10 cellular contexts compared by ENCODE assay signal in the genomic region with DNA sequence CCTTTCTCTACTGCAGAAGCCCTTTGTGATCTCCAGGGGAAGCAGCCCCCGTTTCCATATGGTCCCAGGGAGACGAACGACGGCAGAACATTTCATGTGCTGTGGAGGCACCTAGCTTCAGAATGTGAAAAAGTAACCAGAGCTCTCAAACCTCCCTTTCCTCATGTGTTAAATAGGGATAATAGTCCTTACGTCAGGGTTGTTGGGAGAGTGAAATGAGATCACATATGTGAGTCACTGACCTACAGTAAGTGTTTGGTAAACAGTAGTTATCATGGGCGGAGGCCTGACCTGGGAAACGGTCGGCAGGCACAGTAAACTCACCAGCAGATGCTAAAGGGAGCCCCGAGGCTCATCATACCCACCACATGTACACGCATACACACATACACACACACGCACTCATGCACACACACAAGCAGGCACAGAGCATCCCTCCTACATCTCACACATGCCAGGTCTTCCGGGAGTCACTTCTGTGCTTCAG.
A peak's percentile ranks its signal among the peaks of the same experiment; 100 is the strongest.
DNase-seq lines count a peak whose midpoint lies in the region; ATAC-seq, FAIRE-seq and TF ChIP-seq lines count a peak whose summit lies in the region.
"Had no signal": no experiment of that assay in that cellular context is flagged by ENCODE, and none has a peak within 500 bp of the region (broad histone marks: within the 10 kb centered on the region; RNA-seq: fewer than 3 reads in every experiment).

No MANE protein-coding gene starts in this region.

- FAIRE-seq in H54 (lab: Jason Lieb, UNC), result no peak

- no peak for TF ChIP-seq CTCF in parathyroid adenoma (IDR thresholded peaks at IDR 0.05)

- H3K79me2 ChIP-seq in parathyroid adenoma, result no peaks in the 10 kb centered on the region

- ATAC-seq in HG03457 (IDR thresholded peaks at IDR 0.05; ENCODE audit: unreplicated experiment) (no peak), HG03520 (IDR thresholded peaks at IDR 0.05; ENCODE audit: unreplicated experiment) (no peak)

- DNase-seq in H54 (ENCODE audit: insufficient read length, low spot score), result peak; percentile 50
- peak; percentile 98 for DNase-seq in NCI-H748 (lab: John Stamatoyannopoulos, UW; ENCODE audit: unreplicated experiment)
- peak; percentile 64 for DNase-seq in epithelial cell of prostate (ENCODE audit: low read depth, low spot score)
- DNase-seq in NCI-H1105 (lab: John Stamatoyannopoulos, UW), result no peak
- no peak for DNase-seq in NCI-H1048 (lab: John Stamatoyannopoulos, UW)
- DNase-seq: activated CD8-positive, alpha-beta memory T cell treated with anti-CD3 and anti-CD28 coated beads, Interleukin-2, amount 50 U/mL, for 48 hours; sigmoid colon had no signal

- no peak overlapping the region for H3K9ac ChIP-seq in parathyroid adenoma

- no peaks in the 10 kb centered on the region for H3K36me3 ChIP-seq in parathyroid adenoma (ENCODE audit: control insufficient read depth, insufficient read depth, low read length)
- H3K36me3 ChIP-seq: sigmoid colon had no signal

- no peak overlapping the region for H2AFZ ChIP-seq in parathyroid adenoma

- H3K9me3 ChIP-seq in parathyroid adenoma (ENCODE audit: control insufficient read depth, low read length), result no peaks in the 10 kb centered on the region
- H3K9me3 ChIP-seq: sigmoid colon had no signal

- no peak overlapping the region for H3K4me3 ChIP-seq in parathyroid adenoma (ENCODE audit: low read depth, low read length)
- H3K4me3 ChIP-seq: sigmoid colon had no signal

- no peak overlapping the region for H3K4me2 ChIP-seq in parathyroid adenoma (ENCODE audit: low read length)

- H3K27ac ChIP-seq in epithelial cell of prostate (no peak overlapping the region), parathyroid adenoma (peak overlapping the region; percentile 2)
- H3K27ac ChIP-seq: sigmoid colon had no signal

- peaks cover 3% of the 10 kb centered on the region for H3K4me1 ChIP-seq in parathyroid adenoma

- no peak for TF ChIP-seq POLR2A in H54 (IDR thresholded peaks at IDR 0.05; ENCODE audit: low read depth, low read length)

- H3K27me3 ChIP-seq in parathyroid adenoma (ENCODE audit: control insufficient read depth, insufficient read depth, low read length), result no peaks in the 10 kb centered on the region
- H3K27me3 ChIP-seq: sigmoid colon had no signal

Comparison
In these comparisons a context has a peak if more than half of its experiments do, and no peak if none do; other contexts are left out.
1. DNase-seq: peak in H54 (single experiment), NCI-H748 (single experiment) and epithelial cell of prostate (single experiment); none in NCI-H1105 (single experiment) and NCI-H1048 (single experiment).